Comparison of ENCODE assay signal across 1 cellular context in genomic region chr2:159737292-159737916, GRCh38.
A peak's percentile ranks its signal among the peaks of the same experiment; 100 is the strongest.
TF ChIP-seq lines count a peak whose summit lies in the region.

No MANE protein-coding gene starts in this region.

TF ChIP-seq in HepG2, 621 proteins besides CTCF, POLR2A, EP300 and RAD21 (continued from another document):
- no peak for TF ChIP-seq ZBTB21 (CRISPR knock-in tag; IDR thresholded peaks at IDR 0.05)
- TF ChIP-seq BHLHE40 (IDR thresholded peaks at IDR 0.05; ENCODE audit: low read length) = no peak
- TF ChIP-seq GATAD1 (CRISPR knock-in tag; IDR thresholded peaks at IDR 0.05) = no peak
- TF ChIP-seq, protein P1, sequence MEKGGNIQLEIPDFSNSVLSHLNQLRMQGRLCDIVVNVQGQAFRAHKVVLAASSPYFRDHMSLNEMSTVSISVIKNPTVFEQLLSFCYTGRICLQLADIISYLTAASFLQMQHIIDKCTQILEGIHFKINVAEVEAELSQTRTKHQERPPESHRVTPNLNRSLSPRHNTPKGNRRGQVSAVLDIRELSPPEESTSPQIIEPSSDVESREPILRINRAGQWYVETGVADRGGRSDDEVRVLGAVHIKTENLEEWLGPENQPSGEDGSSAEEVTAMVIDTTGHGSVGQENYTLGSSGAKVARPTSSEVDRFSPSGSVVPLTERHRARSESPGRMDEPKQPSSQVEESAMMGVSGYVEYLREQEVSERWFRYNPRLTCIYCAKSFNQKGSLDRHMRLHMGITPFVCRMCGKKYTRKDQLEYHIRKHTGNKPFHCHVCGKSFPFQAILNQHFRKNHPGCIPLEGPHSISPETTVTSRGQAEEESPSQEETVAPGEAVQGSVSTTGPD (CRISPR knock-in tag; IDR thresholded peaks at IDR 0.05) = no peak
- TF ChIP-seq HNRNPK (IDR thresholded peaks at IDR 0.05; ENCODE audit: low read depth, low read length, poor library complexity, severe bottlenecking) = no peak
- peak; percentile 57 for TF ChIP-seq CEBPB (IDR thresholded peaks at IDR 0.05; ENCODE audit: borderline replicate concordance, low read depth, low read length)
- TF ChIP-seq, protein P2, sequence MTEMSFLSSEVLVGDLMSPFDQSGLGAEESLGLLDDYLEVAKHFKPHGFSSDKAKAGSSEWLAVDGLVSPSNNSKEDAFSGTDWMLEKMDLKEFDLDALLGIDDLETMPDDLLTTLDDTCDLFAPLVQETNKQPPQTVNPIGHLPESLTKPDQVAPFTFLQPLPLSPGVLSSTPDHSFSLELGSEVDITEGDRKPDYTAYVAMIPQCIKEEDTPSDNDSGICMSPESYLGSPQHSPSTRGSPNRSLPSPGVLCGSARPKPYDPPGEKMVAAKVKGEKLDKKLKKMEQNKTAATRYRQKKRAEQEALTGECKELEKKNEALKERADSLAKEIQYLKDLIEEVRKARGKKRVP (CRISPR knock-in tag; IDR thresholded peaks at IDR 0.05) = peak in 1 of 2 experiments; percentile 45; a peak in 1 of 4 replicates
- TF ChIP-seq, protein P3, sequence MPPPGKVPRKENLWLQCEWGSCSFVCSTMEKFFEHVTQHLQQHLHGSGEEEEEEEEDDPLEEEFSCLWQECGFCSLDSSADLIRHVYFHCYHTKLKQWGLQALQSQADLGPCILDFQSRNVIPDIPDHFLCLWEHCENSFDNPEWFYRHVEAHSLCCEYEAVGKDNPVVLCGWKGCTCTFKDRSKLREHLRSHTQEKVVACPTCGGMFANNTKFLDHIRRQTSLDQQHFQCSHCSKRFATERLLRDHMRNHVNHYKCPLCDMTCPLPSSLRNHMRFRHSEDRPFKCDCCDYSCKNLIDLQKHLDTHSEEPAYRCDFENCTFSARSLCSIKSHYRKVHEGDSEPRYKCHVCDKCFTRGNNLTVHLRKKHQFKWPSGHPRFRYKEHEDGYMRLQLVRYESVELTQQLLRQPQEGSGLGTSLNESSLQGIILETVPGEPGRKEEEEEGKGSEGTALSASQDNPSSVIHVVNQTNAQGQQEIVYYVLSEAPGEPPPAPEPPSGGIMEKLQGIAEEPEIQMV (CRISPR knock-in tag; IDR thresholded peaks at IDR 0.05; ENCODE audit: low read depth) = no peak
- no peak for TF ChIP-seq DMAP1 (CRISPR knock-in tag; IDR thresholded peaks at IDR 0.05)
- TF ChIP-seq, protein P4, sequence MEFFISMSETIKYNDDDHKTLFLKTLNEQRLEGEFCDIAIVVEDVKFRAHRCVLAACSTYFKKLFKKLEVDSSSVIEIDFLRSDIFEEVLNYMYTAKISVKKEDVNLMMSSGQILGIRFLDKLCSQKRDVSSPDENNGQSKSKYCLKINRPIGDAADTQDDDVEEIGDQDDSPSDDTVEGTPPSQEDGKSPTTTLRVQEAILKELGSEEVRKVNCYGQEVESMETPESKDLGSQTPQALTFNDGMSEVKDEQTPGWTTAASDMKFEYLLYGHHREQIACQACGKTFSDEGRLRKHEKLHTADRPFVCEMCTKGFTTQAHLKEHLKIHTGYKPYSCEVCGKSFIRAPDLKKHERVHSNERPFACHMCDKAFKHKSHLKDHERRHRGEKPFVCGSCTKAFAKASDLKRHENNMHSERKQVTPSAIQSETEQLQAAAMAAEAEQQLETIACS (CRISPR knock-in tag; IDR thresholded peaks at IDR 0.05) = no peak
- TF ChIP-seq NFIB (CRISPR knock-in tag; IDR thresholded peaks at IDR 0.05; ENCODE audit: borderline replicate concordance) = no peak
- no peak for TF ChIP-seq USF2 (IDR thresholded peaks at IDR 0.05; ENCODE audit: low read depth, low read length)
- TF ChIP-seq USF2 (CRISPR knock-in tag; IDR thresholded peaks at IDR 0.05; ENCODE audit: borderline replicate concordance) = no peak
- no peak for TF ChIP-seq RFX1 (IDR thresholded peaks at IDR 0.05)
- no peak for TF ChIP-seq ZNF841 (CRISPR knock-in tag; IDR thresholded peaks at IDR 0.05; ENCODE audit: borderline replicate concordance)
- no peak for TF ChIP-seq ATF3 (CRISPR knock-in tag; IDR thresholded peaks at IDR 0.05)
- no peak for TF ChIP-seq SAP130 (CRISPR knock-in tag; IDR thresholded peaks at IDR 0.05; ENCODE audit: low read depth)
- TF ChIP-seq ZMYM3 (CRISPR knock-in tag; IDR thresholded peaks at IDR 0.05) = no peak
- TF ChIP-seq ZBTB8A (CRISPR knock-in tag; IDR thresholded peaks at IDR 0.05; ENCODE audit: borderline replicate concordance, low read depth) = no peak
